9 cellular contexts compared by ENCODE assay signal in the genomic region with DNA sequence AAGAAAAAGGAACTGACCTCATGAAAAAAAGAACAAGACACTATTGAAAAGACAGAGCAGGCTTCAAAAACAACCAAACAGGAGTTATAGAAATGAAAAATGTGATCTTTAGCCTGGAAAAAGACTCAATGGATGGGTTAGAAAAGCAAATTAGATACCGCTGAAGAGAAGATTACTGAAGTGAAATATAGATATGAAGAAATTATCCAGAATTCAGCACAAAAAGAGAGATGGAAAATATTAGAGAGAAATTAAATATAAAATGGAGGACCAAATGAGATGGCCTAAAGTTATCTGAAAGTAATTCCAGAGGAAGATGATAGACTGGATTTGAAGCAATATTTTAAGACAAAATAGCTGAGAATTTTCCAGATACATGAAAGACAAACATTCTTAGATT.
"Had no signal": no experiment of that assay in that cellular context is flagged by ENCODE, and none has a peak within 500 bp of the region (broad histone marks: within the 10 kb centered on the region; RNA-seq: fewer than 3 reads in every experiment).

No MANE protein-coding gene starts in this region.

- H3K4me2 ChIP-seq: GM23338 had no signal

- DNase-seq: H9, HCEC 1CT, HFFc6 had no signal

- FAIRE-seq: H1, H54, HepG2 had no signal

- H3K27ac ChIP-seq: HL-60 had no signal

- H2AFZ ChIP-seq: GM23338 had no signal

- H3K4me1 Mint-ChIP-seq: GM23338 had no signal

- H3K4me3 ChIP-seq: GM23338 had no signal

- H3K27me3 Mint-ChIP-seq: IgD-negative memory B cell had no signal

- ATAC-seq: GM23338, HepG2 had no signal

- H3K27ac Mint-ChIP-seq: GM23338, H9, HFFc6 had no signal

- H3K4me3 Mint-ChIP-seq: GM23338, H9, HFFc6, IgD-negative memory B cell had no signal
